Comparison of ENCODE assay signal across 15 cellular contexts in genomic region chr5:65704608-65705239, GRCh38. TPM values are rescaled to one million over a fixed set of nuclear protein-coding genes. Genes with fewer than 3 reads are reported as not detected.
DNase-seq lines count a peak whose midpoint lies in the region; ATAC-seq and TF ChIP-seq lines count a peak whose summit lies in the region.
"Had no signal": no experiment of that assay in that cellular context is flagged by ENCODE, and none has a peak within 500 bp of the region (broad histone marks: within the 10 kb centered on the region; RNA-seq: fewer than 3 reads in every experiment).

No MANE protein-coding gene starts in this region.

- H3K27me3 Mint-ChIP-seq in activated T-helper 2 cell treated with anti-CD3 and anti-CD28 coated beads, Interferon-gamma antibody, Interleukin-2, Interleukin-4, amounts not matched to agents 10 μg/mL and 5 μg/mL and 100 μg/mL, durations not matched to agents 14 hours and 24 hours and 36 hours (ENCODE audit: low read depth), result no peaks in the 10 kb centered on the region
- no peaks in the 10 kb centered on the region for H3K27me3 Mint-ChIP-seq in nephron progenitor cell (ENCODE audit: low read depth, poor library complexity)
- H3K27me3 Mint-ChIP-seq: CD8-positive, alpha-beta memory T cell had no signal

- H3K4me1 Mint-ChIP-seq in activated T-helper 2 cell treated with anti-CD3 and anti-CD28 coated beads, Interferon-gamma antibody, Interleukin-2, Interleukin-4, amounts not matched to agents 10 μg/mL and 5 μg/mL and 100 μg/mL, durations not matched to agents 14 hours and 24 hours and 36 hours (ENCODE audit: low read depth), result peaks cover 3% of the 10 kb centered on the region
- H3K4me1 Mint-ChIP-seq in nephron progenitor cell, result no peaks in the 10 kb centered on the region

- TF ChIP-seq CTCF in nephron progenitor cell (IDR thresholded peaks at IDR 0.05) (no peak), GM10266 (IDR thresholded peaks at IDR 0.05; ENCODE audit: control insufficient read depth, insufficient read depth, low read depth, missing control alignments) (no peak)

- DNase-seq in DMS 273 (lab: John Stamatoyannopoulos, UW; ENCODE audit: unreplicated experiment) (peak; percentile 2), DMS 273 treated with DMSO at 0.1 percent for 48 hours (lab: John Stamatoyannopoulos, UW) (no peak), SK-N-DZ (ENCODE audit: low spot score) (peak; percentile 72), nephron progenitor cell (no peak), NCI-H2029 treated with DMSO at 0.1 percent for 48 hours (lab: John Stamatoyannopoulos, UW) (no peak), GM10266 (ENCODE audit: extremely low spot score) (no peak)
- DNase-seq in activated T-helper 2 cell treated with anti-CD3 and anti-CD28 coated beads, Interferon-gamma antibody, Interleukin-2, Interleukin-4, amounts not matched to agents 10 μg/mL and 5 μg/mL and 100 μg/mL, durations not matched to agents 14 hours and 24 hours and 36 hours (ENCODE audit: low spot score), result no peak
- DNase-seq: AML-193; Caco-2; CD8-positive, alpha-beta memory T cell; DMS153; DMS79 treated with DMSO at 0.1 percent for 48 hours; GDM1 had no signal

- peaks cover 14% of the 10 kb centered on the region for H3K36me3 Mint-ChIP-seq in activated T-helper 2 cell treated with anti-CD3 and anti-CD28 coated beads, Interferon-gamma antibody, Interleukin-2, Interleukin-4, amounts not matched to agents 10 μg/mL and 5 μg/mL and 100 μg/mL, durations not matched to agents 14 hours and 24 hours and 36 hours (ENCODE audit: low read depth)
- H3K36me3 Mint-ChIP-seq in nephron progenitor cell (ENCODE audit: low read depth), result peaks cover 25% of the 10 kb centered on the region

- no peaks in the 10 kb centered on the region for H3K9me3 Mint-ChIP-seq in activated T-helper 2 cell treated with anti-CD3 and anti-CD28 coated beads, Interferon-gamma antibody, Interleukin-2, Interleukin-4, amounts not matched to agents 10 μg/mL and 5 μg/mL and 100 μg/mL, durations not matched to agents 14 hours and 24 hours and 36 hours
- H3K9me3 Mint-ChIP-seq in nephron progenitor cell, result no peaks in the 10 kb centered on the region
- H3K9me3 Mint-ChIP-seq: CD8-positive, alpha-beta memory T cell had no signal

- intact Hi-C loops in activated T-helper 2 cell treated with anti-CD3 and anti-CD28 coated beads, Interferon-gamma antibody, Interleukin-2, Interleukin-4, amounts not matched to agents 10 μg/mL and 5 μg/mL and 100 μg/mL, durations not matched to agents 14 hours and 24 hours and 36 hours (cut with micrococcal nuclease), result no loop called here

- H3K4me3 Mint-ChIP-seq in activated T-helper 2 cell treated with anti-CD3 and anti-CD28 coated beads, Interferon-gamma antibody, Interleukin-2, Interleukin-4, amounts not matched to agents 10 μg/mL and 5 μg/mL and 100 μg/mL, durations not matched to agents 14 hours and 24 hours and 36 hours (ENCODE audit: low read depth), result no peak overlapping the region
- no peak overlapping the region for H3K4me3 Mint-ChIP-seq in nephron progenitor cell
- H3K4me3 Mint-ChIP-seq: CD8-positive, alpha-beta memory T cell had no signal

- no peak for ATAC-seq in HG02938 (IDR thresholded peaks at IDR 0.05; ENCODE audit: unreplicated experiment)
- ATAC-seq: HCT116 had no signal

- peak overlapping the region; percentile 44 for H3K27ac Mint-ChIP-seq in activated T-helper 2 cell treated with anti-CD3 and anti-CD28 coated beads, Interferon-gamma antibody, Interleukin-2, Interleukin-4, amounts not matched to agents 10 μg/mL and 5 μg/mL and 100 μg/mL, durations not matched to agents 14 hours and 24 hours and 36 hours
- H3K27ac Mint-ChIP-seq in nephron progenitor cell, result peak overlapping the region; percentile 53

RNA-seq across cellular contexts. Expression of gene SGTB, which starts 17.2 kb away (rescaled TPM):
- 7.7 and 8.0 TPM in 2 replicates for polyA plus RNA-seq in SK-N-DZ (2014; cell fraction: cytosol; rRNA removed)
- 5.3 and 5.5 TPM in 2 replicates for polyA plus RNA-seq in SK-N-DZ (2014; cell fraction: nucleus; rRNA removed)
- 7.6 TPM in 2 replicates for total RNA-seq in activated T-helper 2 cell treated with anti-CD3 and anti-CD28 coated beads, Interferon-gamma antibody, Interleukin-2, Interleukin-4, amounts not matched to agents 10 μg/mL and 5 μg/mL and 100 μg/mL, durations not matched to agents 14 hours and 24 hours and 36 hours

RNA-seq across cellular contexts. Expression of gene NLN, which starts 17.3 kb away (rescaled TPM):
- polyA plus RNA-seq in SK-N-DZ (2014; cell fraction: cytosol; rRNA removed), result 34.2 and 39.1 TPM in 2 replicates
- 21.7 TPM in 2 replicates for polyA plus RNA-seq in SK-N-DZ (2014; cell fraction: nucleus; rRNA removed)
- 22.5 and 22.8 TPM in 2 replicates for total RNA-seq in activated T-helper 2 cell treated with anti-CD3 and anti-CD28 coated beads, Interferon-gamma antibody, Interleukin-2, Interleukin-4, amounts not matched to agents 10 μg/mL and 5 μg/mL and 100 μg/mL, durations not matched to agents 14 hours and 24 hours and 36 hours

Comparison
In these comparisons a context has a peak if more than half of its experiments do, and no peak if none do; other contexts are left out.
1. DNase-seq: peak in DMS 273 (single experiment) and SK-N-DZ (single experiment); none in DMS 273 treated with DMSO at 0.1 percent for 48 hours (single experiment), activated T-helper 2 cell treated with anti-CD3 and anti-CD28 coated beads, Interferon-gamma antibody, Interleukin-2, Interleukin-4, amounts not matched to agents 10 μg/mL and 5 μg/mL and 100 μg/mL, durations not matched to agents 14 hours and 24 hours and 36 hours (single experiment), nephron progenitor cell (single experiment), NCI-H2029 treated with DMSO at 0.1 percent for 48 hours (single experiment) and GM10266 (single experiment).